ENCODE assay signal across 1 cellular context in the genomic region with DNA sequence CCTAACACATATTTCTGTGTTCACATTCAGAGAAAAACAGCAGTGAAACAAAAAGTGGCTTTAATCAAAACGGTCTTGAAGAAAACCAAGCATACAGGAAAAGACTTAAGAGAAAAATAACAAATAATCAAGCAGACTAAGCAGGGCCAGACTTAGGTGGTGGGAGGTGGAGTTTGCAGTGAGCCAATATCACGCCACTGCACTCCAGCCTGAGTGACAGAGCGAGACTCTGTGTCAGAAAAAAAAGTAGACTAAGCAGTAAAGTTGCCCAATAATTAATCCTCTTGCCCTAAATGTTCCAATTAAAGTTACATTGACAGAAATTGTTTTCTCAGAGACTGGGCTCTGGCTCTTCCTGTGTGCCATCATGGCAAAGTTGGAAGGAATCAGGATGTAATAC.
TF ChIP-seq lines count a peak whose summit lies in the region.

No MANE protein-coding gene starts in this region.

TF ChIP-seq in liver, 16 proteins besides CTCF, POLR2A, EP300 and RAD21 (continued from another document):
- TF ChIP-seq, protein P1, sequence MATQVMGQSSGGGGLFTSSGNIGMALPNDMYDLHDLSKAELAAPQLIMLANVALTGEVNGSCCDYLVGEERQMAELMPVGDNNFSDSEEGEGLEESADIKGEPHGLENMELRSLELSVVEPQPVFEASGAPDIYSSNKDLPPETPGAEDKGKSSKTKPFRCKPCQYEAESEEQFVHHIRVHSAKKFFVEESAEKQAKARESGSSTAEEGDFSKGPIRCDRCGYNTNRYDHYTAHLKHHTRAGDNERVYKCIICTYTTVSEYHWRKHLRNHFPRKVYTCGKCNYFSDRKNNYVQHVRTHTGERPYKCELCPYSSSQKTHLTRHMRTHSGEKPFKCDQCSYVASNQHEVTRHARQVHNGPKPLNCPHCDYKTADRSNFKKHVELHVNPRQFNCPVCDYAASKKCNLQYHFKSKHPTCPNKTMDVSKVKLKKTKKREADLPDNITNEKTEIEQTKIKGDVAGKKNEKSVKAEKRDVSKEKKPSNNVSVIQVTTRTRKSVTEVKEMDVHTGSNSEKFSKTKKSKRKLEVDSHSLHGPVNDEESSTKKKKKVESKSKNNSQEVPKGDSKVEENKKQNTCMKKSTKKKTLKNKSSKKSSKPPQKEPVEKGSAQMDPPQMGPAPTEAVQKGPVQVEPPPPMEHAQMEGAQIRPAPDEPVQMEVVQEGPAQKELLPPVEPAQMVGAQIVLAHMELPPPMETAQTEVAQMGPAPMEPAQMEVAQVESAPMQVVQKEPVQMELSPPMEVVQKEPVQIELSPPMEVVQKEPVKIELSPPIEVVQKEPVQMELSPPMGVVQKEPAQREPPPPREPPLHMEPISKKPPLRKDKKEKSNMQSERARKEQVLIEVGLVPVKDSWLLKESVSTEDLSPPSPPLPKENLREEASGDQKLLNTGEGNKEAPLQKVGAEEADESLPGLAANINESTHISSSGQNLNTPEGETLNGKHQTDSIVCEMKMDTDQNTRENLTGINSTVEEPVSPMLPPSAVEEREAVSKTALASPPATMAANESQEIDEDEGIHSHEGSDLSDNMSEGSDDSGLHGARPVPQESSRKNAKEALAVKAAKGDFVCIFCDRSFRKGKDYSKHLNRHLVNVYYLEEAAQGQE (IDR thresholded peaks at IDR 0.05), result no peak
- peak; percentile 29 for TF ChIP-seq YY1 (IDR thresholded peaks at IDR 0.05)
TF ChIP-seq in liver: peak in this region for 5.
